17 cellular contexts compared by ENCODE assay signal in the genomic region with DNA sequence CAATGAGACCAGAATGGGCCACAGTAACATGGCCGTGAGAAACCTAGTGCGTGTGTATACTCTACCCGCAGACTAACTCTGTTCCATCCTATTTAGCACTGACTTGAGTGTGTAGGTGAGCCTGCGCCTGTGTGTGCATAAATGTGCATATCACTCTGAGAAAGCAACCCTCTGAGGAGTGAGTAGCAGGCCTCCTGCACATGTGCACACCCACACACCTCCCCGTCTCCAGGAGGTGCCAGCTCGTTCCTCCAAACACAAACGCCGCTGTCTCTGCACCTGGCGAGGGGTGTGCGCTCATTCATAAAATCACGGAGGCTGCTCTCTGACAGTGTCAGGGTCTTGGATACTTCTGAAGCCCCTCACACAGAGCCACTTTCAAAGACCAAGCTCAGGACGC.
DNase-seq lines count a peak whose midpoint lies in the region; ATAC-seq, FAIRE-seq and TF ChIP-seq lines count a peak whose summit lies in the region.
"Had no signal": no experiment of that assay in that cellular context is flagged by ENCODE, and none has a peak within 500 bp of the region (broad histone marks: within the 10 kb centered on the region; RNA-seq: fewer than 3 reads in every experiment).

No MANE protein-coding gene starts in this region.

- no peak for TF ChIP-seq POLR2A in spleen (IDR thresholded peaks at IDR 0.05)

- no peak for ATAC-seq in HG02678 (IDR thresholded peaks at IDR 0.05; ENCODE audit: unreplicated experiment)
- ATAC-seq: A549; CD8-positive, alpha-beta T cell; GM23338 had no signal

- H3K27me3 Mint-ChIP-seq in endodermal cell (ENCODE audit: insufficient read depth) (no peaks in the 10 kb centered on the region), neural progenitor cell (ENCODE audit: insufficient read depth, low read depth) (peaks cover 2% of the 10 kb centered on the region)

- no peak overlapping the region for H3K27ac ChIP-seq in endodermal cell (ENCODE audit: low read depth, low read length)
- H3K27ac ChIP-seq in neural progenitor cell: no peak overlapping the region
- no peak overlapping the region for H3K27ac ChIP-seq in spleen
- H3K27ac ChIP-seq: A549, C4-2B had no signal

- H4K20me1 ChIP-seq in neural progenitor cell (ENCODE audit: low read depth): no peaks in the 10 kb centered on the region

- TF ChIP-seq CTCF in endodermal cell (conservative IDR thresholded peaks at IDR 0.05) (no peak), neural progenitor cell (IDR thresholded peaks at IDR 0.05) (no peak), spleen (IDR thresholded peaks at IDR 0.05 in 8 of 11, conservative IDR thresholded peaks at IDR 0.05 in 3 of 11) (no peak), D721Med (IDR thresholded peaks at IDR 0.05; ENCODE audit: insufficient read depth, missing control alignments) (no peak)

- H3K36me3 ChIP-seq in NT2/D1 (ENCODE audit: insufficient read depth, insufficient read length, low read length) (peaks cover 77% of the 10 kb centered on the region), endodermal cell (ENCODE audit: control insufficient read depth, insufficient read depth, low read length) (no peaks in the 10 kb centered on the region), neural progenitor cell (no peaks in the 10 kb centered on the region), spleen (peaks cover 0 to 76% (median 19%) of the 10 kb centered on the region in 6 donors)
- H3K36me3 ChIP-seq: BE2C had no signal

- 93 to 94% methylated on average over 11 to 12 of the region's 12 CpGs for WGBS in endodermal cell (ENCODE audit: insufficient coverage in 1 of 2, insufficient read length in 1 of 2), 2 experiments
- WGBS in spleen, 5 donors: 90 to 96% (median 93%) methylated on average over 11 to 12 of the region's 12 CpGs

- H3F3A ChIP-seq in neural progenitor cell (ENCODE audit: low read depth): peaks cover 6% of the 10 kb centered on the region

- H2AFZ ChIP-seq in neural progenitor cell (replicated peaks): no peak overlapping the region
- H2AFZ ChIP-seq: GM23338 had no signal

- H3K4me2 ChIP-seq in neural progenitor cell: no peak overlapping the region
- H3K4me2 ChIP-seq: A549, GM23338 had no signal

- H3K4me3 ChIP-seq in NT2/D1 (ENCODE audit: insufficient read length, low read depth) (no peak overlapping the region), endodermal cell (ENCODE audit: low read length) (no peak overlapping the region), neural progenitor cell (no peak overlapping the region), spleen (no peak overlapping the region)
- H3K4me3 ChIP-seq: A549, GM23338 had no signal

- DNase-seq in NT2/D1 (ENCODE audit: low read depth, low spot score): no peak
- no peak for DNase-seq in endodermal cell
- DNase-seq in neural progenitor cell (ENCODE audit: low spot score): no peak
- DNase-seq in spleen: peak; percentile 36
- DNase-seq in NAMALWA (ENCODE audit: low spot score): no peak
- DNase-seq in D721Med (ENCODE audit: insufficient read length, low spot score): no peak
- DNase-seq: BE2C; CD8-positive, alpha-beta T cell; COR-L47; DND-41; GDM1; H9 had no signal

- H3K4me3 Mint-ChIP-seq in endodermal cell (no peak overlapping the region), neural progenitor cell (no peak overlapping the region)
- H3K4me3 Mint-ChIP-seq: CD8-positive, alpha-beta T cell; GM23338; H9 had no signal

- H3K36me3 Mint-ChIP-seq in endodermal cell (ENCODE audit: low read depth) (peaks cover 7% of the 10 kb centered on the region), neural progenitor cell (peaks cover 26% of the 10 kb centered on the region)
- H3K36me3 Mint-ChIP-seq: CD8-positive, alpha-beta T cell had no signal

- H3K4me1 Mint-ChIP-seq in endodermal cell (no peaks in the 10 kb centered on the region), neural progenitor cell (peaks cover 34% of the 10 kb centered on the region)
- H3K4me1 Mint-ChIP-seq: H9 had no signal

- no peaks in the 10 kb centered on the region for H3K9me3 Mint-ChIP-seq in endodermal cell
- H3K9me3 Mint-ChIP-seq in neural progenitor cell: no peaks in the 10 kb centered on the region
- H3K9me3 Mint-ChIP-seq: CD8-positive, alpha-beta T cell; GM23338; H9 had no signal

- no peak for FAIRE-seq in D721Med (lab: Jason Lieb, UNC)
- FAIRE-seq: A549, GM12892 had no signal

- H3K9ac ChIP-seq in NT2/D1 (ENCODE audit: insufficient read length, low read depth) (peak overlapping the region; percentile 5), endodermal cell (ENCODE audit: extremely low read depth, low read length, poor library complexity, severe bottlenecking) (no peak overlapping the region), neural progenitor cell (no peak overlapping the region)

- H3K9me3 ChIP-seq in NT2/D1 (ENCODE audit: insufficient read depth, low read length) (no peaks in the 10 kb centered on the region), endodermal cell (ENCODE audit: control insufficient read depth, low read length) (no peaks in the 10 kb centered on the region), neural progenitor cell (ENCODE audit: low read depth) (no peaks in the 10 kb centered on the region), spleen (no peaks in the 10 kb centered on the region)
- H3K9me3 ChIP-seq: A549, BE2C had no signal

- H3K79me2 ChIP-seq in neural progenitor cell (ENCODE audit: low read depth): no peaks in the 10 kb centered on the region

- no peaks in the 10 kb centered on the region for H3K27me3 ChIP-seq in NT2/D1 (ENCODE audit: insufficient read depth, insufficient read length)
- no peaks in the 10 kb centered on the region for H3K27me3 ChIP-seq in endodermal cell (ENCODE audit: control insufficient read depth, insufficient read depth, low read length, poor library complexity, severe bottlenecking)
- no peaks in the 10 kb centered on the region for H3K27me3 ChIP-seq in neural progenitor cell
- no peaks in the 10 kb centered on the region for H3K27me3 ChIP-seq in spleen (replicated peaks in 1 of 7)
- H3K27me3 ChIP-seq: BE2C had no signal

- no peaks in the 10 kb centered on the region for H3K4me1 ChIP-seq in NT2/D1 (ENCODE audit: insufficient read depth, insufficient read length)
- no peaks in the 10 kb centered on the region for H3K4me1 ChIP-seq in endodermal cell (ENCODE audit: control insufficient read depth, insufficient read depth, low read length)
- H3K4me1 ChIP-seq in neural progenitor cell: peaks cover 29% of the 10 kb centered on the region
- peaks cover 0 to 9% (median 0%) of the 10 kb centered on the region in 6 donors for H3K4me1 ChIP-seq in spleen
- H3K4me1 ChIP-seq: A549, BE2C had no signal

- intact Hi-C loops in spleen (cut with DNase I; ENCODE audit: low total_unique reads): no loop called here

- H3K27ac Mint-ChIP-seq in endodermal cell: peak overlapping the region; percentile 11
- peak overlapping the region; percentile 90 for H3K27ac Mint-ChIP-seq in neural progenitor cell
- H3K27ac Mint-ChIP-seq: CD8-positive, alpha-beta T cell; GM23338; H9 had no signal
